ENCODE assay signal across 20 cellular contexts in genomic region chr16:17970366-17970765, GRCh38.
A peak's percentile ranks its signal among the peaks of the same experiment; 100 is the strongest.
DNase-seq lines count a peak whose midpoint lies in the region; ATAC-seq and TF ChIP-seq lines count a peak whose summit lies in the region.
"Had no signal": no experiment of that assay in that cellular context is flagged by ENCODE, and none has a peak within 500 bp of the region (broad histone marks: within the 10 kb centered on the region; RNA-seq: fewer than 3 reads in every experiment).

No MANE protein-coding gene starts in this region.

- intact Hi-C loops in lower lobe of right lung (cut with DNase I) (no loop called here), gastrocnemius medialis (cut with DNase I; ENCODE audit: low total_unique reads) (loop anchor here (10.0 kb wide), 1 partner anchor 496 kb away; the partner anchor contains the start of gene XYLT1), upper lobe of right lung (cut with DNase I) (no loop called here), left ventricle myocardium superior (cut with micrococcal nuclease) (no loop called here)

- no peaks in the 10 kb centered on the region for H3K4me1 Mint-ChIP-seq in activated CD8-positive, alpha-beta T cell treated with anti-CD3 and anti-CD28 coated beads, Interleukin-2, amount 10 ng/mL, durations not matched to agents 7 days and 5 days (ENCODE audit: low read depth)
- H3K4me1 Mint-ChIP-seq: B cell had no signal

- POLR2A ChIA-PET in SK-N-SH (lab: Yijun Ruan, JAX), result interaction anchor here (0.6 to 1.1 kb wide), 4 partner anchors 8 to 378 kb away, joined by 3 read pairs; no protein-coding TSS in a partner anchor
- POLR2A ChIA-PET in activated CD8-positive, alpha-beta T cell treated with anti-CD3 and anti-CD28 coated beads, Interleukin-2, amount 10 ng/mL, durations not matched to agents 7 days and 5 days (lab: Charles Lee), result no interaction called here

- H3K9me2 ChIP-seq in SK-N-SH, result no peaks in the 10 kb centered on the region

- no peaks in the 10 kb centered on the region for H3K36me3 Mint-ChIP-seq in activated CD8-positive, alpha-beta T cell treated with anti-CD3 and anti-CD28 coated beads, Interleukin-2, amount 10 ng/mL, durations not matched to agents 7 days and 5 days (ENCODE audit: low read depth)
- H3K36me3 Mint-ChIP-seq: CD8-positive, alpha-beta T cell had no signal

- in situ Hi-C loops in gastrocnemius medialis (cut with MboI; ENCODE audit: low sequenced_read_pairs in 4 of 4), result no loop called here

- H3K4me1 ChIP-seq in SK-N-SH (ENCODE audit: control insufficient read depth in 1 of 2, insufficient read depth in 2 of 2, low read depth in 1 of 2, low read length in 1 of 2) (peaks cover 0 to 45% of the 10 kb centered on the region in 2 experiments; a peak in 2 of 4 replicates), lower lobe of right lung (peaks cover 7% of the 10 kb centered on the region), gastrocnemius medialis (no peaks in the 10 kb centered on the region), upper lobe of right lung (peaks cover 13% of the 10 kb centered on the region)
- H3K4me1 ChIP-seq: A549; BLaER1 treated with 17β-estradiol and CSF1 and Interleukin-3, amounts not matched to agents 10 nM and 100 nM; Caco-2 had no signal

- H3K4me2 ChIP-seq in SK-N-SH, result no peak overlapping the region
- H3K4me2 ChIP-seq: A549; BLaER1 treated with 17β-estradiol and CSF1 and Interleukin-3, amounts not matched to agents 10 nM and 100 nM had no signal

- TF ChIP-seq CTCF in SK-N-SH (IDR thresholded peaks at IDR 0.05), result no peak
- no peak for TF ChIP-seq CTCF in lower lobe of right lung (IDR thresholded peaks at IDR 0.05)
- TF ChIP-seq CTCF in gastrocnemius medialis (IDR thresholded peaks at IDR 0.05 in 4 of 5, conservative IDR thresholded peaks at IDR 0.05 in 1 of 5), result no peak
- no peak for TF ChIP-seq CTCF in upper lobe of right lung (IDR thresholded peaks at IDR 0.05)

- CTCF ChIA-PET in SK-N-SH (lab: Yijun Ruan, JAX), result interaction anchor here (1.0 to 2.5 kb wide), 9 partner anchors 40 to 494 kb away, joined by 3 to 9 read pairs (median 3); no protein-coding TSS in a partner anchor
- CTCF ChIA-PET in activated CD8-positive, alpha-beta T cell treated with anti-CD3 and anti-CD28 coated beads, Interleukin-2, amount 10 ng/mL, durations not matched to agents 7 days and 5 days (lab: Charles Lee), result no interaction called here

- H3K9ac ChIP-seq in SK-N-SH, result no peak overlapping the region
- H3K9ac ChIP-seq: BLaER1 treated with 17β-estradiol and CSF1 and Interleukin-3, amounts not matched to agents 10 nM and 100 nM had no signal

- TF ChIP-seq EP300 in SK-N-SH (IDR thresholded peaks at IDR 0.05; ENCODE audit: borderline replicate concordance in 1 of 2, low read depth in 1 of 2, low read length in 1 of 2), result peak in 1 of 2 experiments; percentile 90; a peak in 2 of 4 replicates

- TF ChIP-seq RAD21 in SK-N-SH (IDR thresholded peaks at IDR 0.05; ENCODE audit: low read length), result peak; percentile 28; the same call in 1 of the 2 replicates

- no peaks in the 10 kb centered on the region for H3K9me3 Mint-ChIP-seq in activated CD8-positive, alpha-beta T cell treated with anti-CD3 and anti-CD28 coated beads, Interleukin-2, amount 10 ng/mL, durations not matched to agents 7 days and 5 days (ENCODE audit: insufficient read depth)
- H3K9me3 Mint-ChIP-seq: CD4-positive, alpha-beta T cell had no signal

- H3K4me3 ChIP-seq in SK-N-SH (ENCODE audit: low read depth in 2 of 2, low read length in 1 of 2) (no peak overlapping the region), lower lobe of right lung (no peak overlapping the region), gastrocnemius medialis (no peak overlapping the region), upper lobe of right lung (no peak overlapping the region)
- H3K4me3 ChIP-seq: A549; BLaER1 treated with 17β-estradiol and CSF1 and Interleukin-3, amounts not matched to agents 10 nM and 100 nM; GM12878 had no signal

- H3K9me3 ChIP-seq in SK-N-SH (no peaks in the 10 kb centered on the region), lower lobe of right lung (no peaks in the 10 kb centered on the region), gastrocnemius medialis (no peaks in the 10 kb centered on the region), upper lobe of right lung (no peaks in the 10 kb centered on the region)
- H3K9me3 ChIP-seq: A549, Caco-2 had no signal

- peak; percentile 56 for DNase-seq in SK-N-SH
- DNase-seq in lower lobe of right lung, result no peak
- no peak for DNase-seq in gastrocnemius medialis
- no peak for DNase-seq in upper lobe of right lung
- no peak for DNase-seq in left ventricle myocardium superior
- DNase-seq in EL, result no peak
- DNase-seq in activated CD8-positive, alpha-beta T cell treated with anti-CD3 and anti-CD28 coated beads, Interleukin-2, amount 10 ng/mL, durations not matched to agents 7 days and 5 days, result no peak
- DNase-seq: AML-193; Caco-2; Calu3; CD4-positive, alpha-beta T cell; CD8-positive, alpha-beta T cell; DMS79 treated with DMSO at 0.1 percent for 48 hours; GDM1 had no signal

- WGBS in SK-N-SH (ENCODE audit: low lambda C conversion rate), result 26% methylated on average over 3 of the region's 3 CpGs

- peaks cover 2% of the 10 kb centered on the region for H3K27me3 Mint-ChIP-seq in activated CD8-positive, alpha-beta T cell treated with anti-CD3 and anti-CD28 coated beads, Interleukin-2, amount 10 ng/mL, durations not matched to agents 7 days and 5 days (ENCODE audit: low read depth)

- no peak overlapping the region for H2AFZ ChIP-seq in SK-N-SH (ENCODE audit: low read depth)

- ATAC-seq in lower lobe of right lung (no peak), gastrocnemius medialis (no peak), upper lobe of right lung (no peak), left ventricle myocardium superior (no peak)
- no peak for ATAC-seq in activated CD8-positive, alpha-beta T cell treated with anti-CD3 and anti-CD28 coated beads, Interleukin-2, amount 10 ng/mL, durations not matched to agents 7 days and 5 days
- ATAC-seq: A549; CD8-positive, alpha-beta T cell; GM12878 had no signal

- H3K36me3 ChIP-seq in SK-N-SH (replicated peaks in 1 of 2; ENCODE audit: control insufficient read depth in 1 of 2, insufficient read depth in 2 of 2, low read length in 1 of 2), result no peaks in the 10 kb centered on the region
- H3K36me3 ChIP-seq in lower lobe of right lung, result no peaks in the 10 kb centered on the region
- no peaks in the 10 kb centered on the region for H3K36me3 ChIP-seq in gastrocnemius medialis
- no peaks in the 10 kb centered on the region for H3K36me3 ChIP-seq in upper lobe of right lung
- H3K36me3 ChIP-seq: BLaER1 treated with 17β-estradiol and CSF1 and Interleukin-3, amounts not matched to agents 10 nM and 100 nM had no signal

- H3F3A ChIP-seq in SK-N-SH (replicated peaks; ENCODE audit: insufficient read depth), result no peaks in the 10 kb centered on the region

- no peak overlapping the region for H3K27ac Mint-ChIP-seq in activated CD8-positive, alpha-beta T cell treated with anti-CD3 and anti-CD28 coated beads, Interleukin-2, amount 10 ng/mL, durations not matched to agents 7 days and 5 days
- H3K27ac Mint-ChIP-seq: B cell; CD4-positive, alpha-beta T cell; CD8-positive, alpha-beta T cell had no signal

- H3K27ac ChIP-seq in SK-N-SH (ENCODE audit: low read depth in 2 of 2, low read length in 1 of 2), result peak overlapping the region in 1 of 2 experiments; percentile 100; a peak in 2 of 4 replicates
- H3K27ac ChIP-seq in lower lobe of right lung, result peak overlapping the region; percentile 41
- H3K27ac ChIP-seq in gastrocnemius medialis, result peak overlapping the region in 3 of 4 donors; percentile 10 to 57 (median 13)
- peak overlapping the region; percentile 65 for H3K27ac ChIP-seq in upper lobe of right lung
- H3K27ac ChIP-seq: 22Rv1; A549; BLaER1 treated with 17β-estradiol and CSF1 and Interleukin-3, amounts not matched to agents 10 nM and 100 nM; C4-2B had no signal

- no peaks in the 10 kb centered on the region for H4K20me1 ChIP-seq in SK-N-SH (ENCODE audit: insufficient read depth)
- H4K20me1 ChIP-seq: BLaER1 treated with 17β-estradiol and CSF1 and Interleukin-3, amounts not matched to agents 10 nM and 100 nM had no signal

- no peak overlapping the region for H3K4me3 Mint-ChIP-seq in activated CD8-positive, alpha-beta T cell treated with anti-CD3 and anti-CD28 coated beads, Interleukin-2, amount 10 ng/mL, durations not matched to agents 7 days and 5 days
- H3K4me3 Mint-ChIP-seq: B cell; CD4-positive, alpha-beta T cell; CD8-positive, alpha-beta T cell had no signal

- H3K27me3 ChIP-seq in SK-N-SH (ENCODE audit: insufficient read depth), result no peaks in the 10 kb centered on the region; the same call in 1 of the 2 replicates
- H3K27me3 ChIP-seq in lower lobe of right lung (ENCODE audit: low read depth), result peaks cover 5% of the 10 kb centered on the region
- peaks cover 0 to 5% (median 4%) of the 10 kb centered on the region in 3 donors for H3K27me3 ChIP-seq in gastrocnemius medialis
- H3K27me3 ChIP-seq in upper lobe of right lung, result no peaks in the 10 kb centered on the region
- H3K27me3 ChIP-seq: BLaER1 treated with 17β-estradiol and CSF1 and Interleukin-3, amounts not matched to agents 10 nM and 100 nM had no signal

- TF ChIP-seq POLR2A in gastrocnemius medialis (IDR thresholded peaks at IDR 0.05), result no peak

- H3K79me2 ChIP-seq in SK-N-SH (ENCODE audit: insufficient read depth), result no peaks in the 10 kb centered on the region

TF ChIP-seq in SK-N-SH, 30 proteins besides CTCF, POLR2A, EP300 and RAD21:
- TF ChIP-seq MXI1 (IDR thresholded peaks at IDR 0.05; ENCODE audit: low read depth, low read length), result peak; percentile 35; the same call in 1 of the 2 replicates
- TF ChIP-seq GATA2 (CRISPR knock-in tag; IDR thresholded peaks at IDR 0.05), result peak; percentile 93
- peak; percentile 21; the same call in 1 of the 2 replicates for TF ChIP-seq TCF12 (IDR thresholded peaks at IDR 0.05)
- TF ChIP-seq FOXJ3 (CRISPR knock-in tag; IDR thresholded peaks at IDR 0.05), result peak; percentile 31; the same call in 1 of the 2 replicates
- TF ChIP-seq SIN3A (IDR thresholded peaks at IDR 0.05; ENCODE audit: borderline replicate concordance, low read depth, low read length), result no peak
- TF ChIP-seq RFX5 (IDR thresholded peaks at IDR 0.05; ENCODE audit: low read length), result no peak
- TF ChIP-seq SMC3 (IDR thresholded peaks at IDR 0.05; ENCODE audit: low read depth, low read length), result no peak
- TF ChIP-seq CHD2 (IDR thresholded peaks at IDR 0.05; ENCODE audit: low read length, partially characterized antibody), result peak; percentile 72
- peak; percentile 32; the same call in 1 of the 2 replicates for TF ChIP-seq RCOR1 (IDR thresholded peaks at IDR 0.05; ENCODE audit: low read length)
- no peak for TF ChIP-seq MEF2A (IDR thresholded peaks at IDR 0.05; ENCODE audit: borderline replicate concordance, low read depth)
TF ChIP-seq in SK-N-SH: peak in this region for 6.
